24 cellular contexts compared by ENCODE assay signal in the genomic region with DNA sequence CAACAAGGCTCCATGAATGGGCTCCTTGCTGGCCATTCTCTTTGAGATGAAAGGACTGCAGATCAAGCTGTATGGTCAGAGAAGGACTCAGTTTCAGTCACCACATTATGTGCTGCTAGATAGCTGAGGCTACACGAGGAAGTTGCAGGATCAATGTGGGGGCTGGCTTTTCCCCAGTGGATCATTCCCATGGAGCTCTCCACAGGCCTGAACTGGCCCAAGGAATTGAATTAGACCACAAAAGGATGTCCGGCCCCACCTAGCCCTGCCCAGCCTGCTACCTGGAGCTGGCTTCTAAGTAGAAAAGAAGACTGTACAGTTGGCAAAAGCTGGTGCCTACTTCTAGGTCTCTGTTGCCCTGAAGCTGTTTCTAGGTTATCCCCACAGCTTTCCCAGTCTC.
"Had no signal": no experiment of that assay in that cellular context is flagged by ENCODE, and none has a peak within 500 bp of the region (broad histone marks: within the 10 kb centered on the region; RNA-seq: fewer than 3 reads in every experiment).

No MANE protein-coding gene starts in this region.

- H3K4me1 Mint-ChIP-seq: stimulated activated memory B cell treated with anti-CD40 and anti-IgM and Interleukin-4, amounts not matched to agents 10 μg/mL and 1 μg/mL and 100 μg/mL, for 72 hours had no signal

- ATAC-seq: esophagus mucosa; gastroesophageal sphincter; heart left ventricle; left lung; natural killer cell; psoas muscle; right cardiac atrium; stimulated activated memory B cell treated with anti-CD40 and anti-IgM and Interleukin-4, amounts not matched to agents 10 μg/mL and 1 μg/mL and 100 μg/mL, for 72 hours; stimulated activated naive CD8-positive, alpha-beta T cell treated with anti-CD3 and anti-CD28 coated beads, Interleukin-15, Interleukin-2, amounts not matched to agents 100 U/mL and 50 U/mL, for 24 hours had no signal

- H3K27me3 ChIP-seq: gastroesophageal sphincter, heart left ventricle, hepatocyte, ovary, sigmoid colon, testis, upper lobe of left lung had no signal

- H3K4me1 ChIP-seq: left lung, psoas muscle, testis, upper lobe of left lung had no signal

- H3K36me3 ChIP-seq: gastroesophageal sphincter, heart left ventricle, left lung, ovary, sigmoid colon, tibial artery, upper lobe of left lung had no signal

- H3K36me3 Mint-ChIP-seq: natural killer cell; stimulated activated memory B cell treated with anti-CD40 and anti-IgM and Interleukin-4, amounts not matched to agents 10 μg/mL and 1 μg/mL and 100 μg/mL, for 72 hours had no signal

- H3K4me3 Mint-ChIP-seq: dendritic cell treated with granulocyte-macrophage colony-stimulating factor and Interleukin-4, amounts not matched to agents 40 ng/mL and 50 ng/mL, for 4 days; natural killer cell; stimulated activated memory B cell treated with anti-CD40 and anti-IgM and Interleukin-4, amounts not matched to agents 10 μg/mL and 1 μg/mL and 100 μg/mL, for 72 hours had no signal

- H3K27ac Mint-ChIP-seq: dendritic cell treated with granulocyte-macrophage colony-stimulating factor and Interleukin-4, amounts not matched to agents 40 ng/mL and 50 ng/mL, for 4 days; natural killer cell; stimulated activated memory B cell treated with anti-CD40 and anti-IgM and Interleukin-4, amounts not matched to agents 10 μg/mL and 1 μg/mL and 100 μg/mL, for 72 hours had no signal

- H3K79me2 ChIP-seq: hepatocyte had no signal

- H3K4me2 ChIP-seq: hepatocyte had no signal

- H3K27ac ChIP-seq: gastroesophageal sphincter, heart left ventricle, hepatocyte, left lung, ovary, psoas muscle, sigmoid colon, testis, tibial artery, upper lobe of left lung had no signal

- H3K4me3 ChIP-seq: gastroesophageal sphincter, heart left ventricle, hepatocyte, left lung, ovary, psoas muscle, sigmoid colon, testis, tibial artery, upper lobe of left lung had no signal

- H3K9me3 Mint-ChIP-seq: dendritic cell treated with granulocyte-macrophage colony-stimulating factor and Interleukin-4, amounts not matched to agents 40 ng/mL and 50 ng/mL, for 4 days; natural killer cell; stimulated activated memory B cell treated with anti-CD40 and anti-IgM and Interleukin-4, amounts not matched to agents 10 μg/mL and 1 μg/mL and 100 μg/mL, for 72 hours had no signal

- H3K9me3 ChIP-seq: gastroesophageal sphincter, heart left ventricle, left lung, ovary, psoas muscle, sigmoid colon, testis, tibial artery, upper lobe of left lung had no signal

- DNase-seq: effector memory CD4-positive, alpha-beta T cell; foreskin fibroblast; heart left ventricle; kidney; left lung; natural killer cell; occipital lobe; ovary; posterior cingulate gyrus; psoas muscle; right cardiac atrium; sigmoid colon; stimulated activated CD4-positive, alpha-beta T cell treated with anti-CD3 and anti-CD28 coated beads, Interleukin-2, amount 100 ng/mL, for 24 hours; stimulated activated CD4-positive, alpha-beta T cell treated with anti-CD3 and anti-CD28 coated beads, Interleukin-4, amount 100 ng/mL, for 24 hours; stimulated activated naive CD8-positive, alpha-beta T cell treated with anti-CD3 and anti-CD28 coated beads, Interleukin-15, Interleukin-2, amounts not matched to agents 100 U/mL and 50 U/mL, for 24 hours; substantia nigra; testis; tibial artery; upper lobe of left lung had no signal

- H2AFZ ChIP-seq: hepatocyte had no signal
